Comparison of ENCODE assay signal across 17 cellular contexts in genomic region chr1:96060621-96061020, GRCh38.
A peak's percentile ranks its signal among the peaks of the same experiment; 100 is the strongest.
DNase-seq lines count a peak whose midpoint lies in the region; ATAC-seq and TF ChIP-seq lines count a peak whose summit lies in the region.
"Had no signal": no experiment of that assay in that cellular context is flagged by ENCODE, and none has a peak within 500 bp of the region (broad histone marks: within the 10 kb centered on the region; RNA-seq: fewer than 3 reads in every experiment).

No MANE protein-coding gene starts in this region.

- no peak overlapping the region for H4K8ac ChIP-seq in H9 (replicated peaks; ENCODE audit: insufficient read length, low read depth, low read length)

- no peak overlapping the region for H3K4me2 ChIP-seq in H9 (ENCODE audit: insufficient read depth, insufficient read length, low read length)

- peaks cover 12 to 35% (median 14%) of the 10 kb centered on the region in 3 experiments for H3K36me3 Mint-ChIP-seq in H9 (ENCODE audit: insufficient read depth in 1 of 3, low read depth in 3 of 3)

- H3K4me3 ChIP-seq in NT2/D1 (ENCODE audit: insufficient read length, low read depth) = no peak overlapping the region
- H3K4me3 ChIP-seq: SJSA1 had no signal

- H3K36me3 ChIP-seq in NT2/D1 (ENCODE audit: insufficient read depth, insufficient read length, low read length) = no peaks in the 10 kb centered on the region
- H3K36me3 ChIP-seq: SJSA1 had no signal

- peak overlapping the region in 2 of 3 experiments; percentile 90 to 94; a peak in 5 of 7 replicates for H3K27ac Mint-ChIP-seq in H9
- H3K27ac Mint-ChIP-seq: T-helper 17 cell had no signal

- H3K14ac ChIP-seq in H9 (ENCODE audit: insufficient read depth, low read length) = no peak overlapping the region

- ATAC-seq in HG03108 (IDR thresholded peaks at IDR 0.05; ENCODE audit: unreplicated experiment) = no peak
- ATAC-seq: Panc1, T-helper 17 cell had no signal

- H3K27me3 ChIP-seq in H9 (ENCODE audit: insufficient read depth, low read length) (no peaks in the 10 kb centered on the region), NT2/D1 (ENCODE audit: insufficient read depth, insufficient read length) (no peaks in the 10 kb centered on the region)
- H3K27me3 ChIP-seq: SJSA1 had no signal

- no peak overlapping the region for H2AK5ac ChIP-seq in H9 (ENCODE audit: insufficient read length, low read length)

- H4K5ac ChIP-seq in H9 (ENCODE audit: insufficient read length, low read depth, low read length) = no peak overlapping the region

- H2BK15ac ChIP-seq in H9 (ENCODE audit: low read depth, low read length) = no peak overlapping the region

- H3K4me3 Mint-ChIP-seq in H9 = no peak overlapping the region
- H3K4me3 Mint-ChIP-seq: T-helper 17 cell had no signal

- peaks cover 13% of the 10 kb centered on the region in 2 experiments for H3K4me1 Mint-ChIP-seq in H9
- H3K4me1 Mint-ChIP-seq: T-helper 17 cell had no signal

- no peak overlapping the region for H2BK12ac ChIP-seq in H9 (ENCODE audit: insufficient read length, low read depth, low read length)

- H3K9ac ChIP-seq in H9 (ENCODE audit: extremely low read depth, insufficient read length, low read length) (no peak overlapping the region), NT2/D1 (ENCODE audit: insufficient read length, low read depth) (no peak overlapping the region)

- no peak overlapping the region for H2BK120ac ChIP-seq in H9 (ENCODE audit: low read depth, low read length, poor library complexity, severe bottlenecking)

- no peak overlapping the region for H3K18ac ChIP-seq in H9 (ENCODE audit: insufficient read length, low read depth, low read length)

- H3K56ac ChIP-seq in H9 (ENCODE audit: insufficient read length, low read depth, low read length) = no peak overlapping the region

- H3K27me3 Mint-ChIP-seq in H9 (ENCODE audit: low read depth) = no peaks in the 10 kb centered on the region
- H3K27me3 Mint-ChIP-seq: T-helper 17 cell had no signal

- TF ChIP-seq CTCF in H9 (conservative IDR thresholded peaks at IDR 0.05) = no peak

- H3K27ac ChIP-seq in H9 (ENCODE audit: insufficient read length, low read depth, low read length) = peak overlapping the region; percentile 13
- H3K27ac ChIP-seq: C4-2B, SJSA1 had no signal

- H3K23me2 ChIP-seq in H9 (ENCODE audit: insufficient read length, low read depth, low read length, poor library complexity, severe bottlenecking) = no peaks in the 10 kb centered on the region

- DNase-seq in H9 (peak; percentile 65), NCI-H146 (lab: John Stamatoyannopoulos, UW) (peak; percentile 95), NT2/D1 (ENCODE audit: low read depth, low spot score) (peak; percentile 5), islet precursor cell (peak; percentile 80), G401 (ENCODE audit: low spot score) (no peak), SK-N-DZ (ENCODE audit: low spot score) (no peak)
- DNase-seq: DMS79, HCEC 1CT, KG1, NCI-H1694 treated with DMSO at 0.1 percent for 48 hours, NCI-H446 treated with DMSO at 0.1 percent for 48 hours, NCI-H82, T-helper 17 cell had no signal

- no peak overlapping the region for H3T11ph ChIP-seq in H9 (ENCODE audit: low read length)

- H3K4ac ChIP-seq in H9 (ENCODE audit: low read depth, low read length) = no peak overlapping the region

- H4K20me1 ChIP-seq in H9 (ENCODE audit: control insufficient read depth, insufficient read depth, insufficient read length) = no peaks in the 10 kb centered on the region

- H3K79me1 ChIP-seq in H9 (ENCODE audit: insufficient read depth, low read depth, low read length, poor library complexity, severe bottlenecking) = no peaks in the 10 kb centered on the region

- no peak overlapping the region for H2BK20ac ChIP-seq in H9 (ENCODE audit: low read depth, low read length, poor library complexity, severe bottlenecking)

- in situ Hi-C loops in G401 (cut with HindIII; ENCODE audit: low sequenced_read_pairs) = no loop called here

- H2AFZ ChIP-seq in H9 (ENCODE audit: low read length) = peak overlapping the region; percentile 78

- no peak overlapping the region for H2BK5ac ChIP-seq in H9 (ENCODE audit: insufficient read length, low read length)

- no peaks in the 10 kb centered on the region for H3K4me1 ChIP-seq in H9 (ENCODE audit: insufficient read depth, low read length)
- H3K4me1 ChIP-seq in NT2/D1 (ENCODE audit: insufficient read depth, insufficient read length) = no peaks in the 10 kb centered on the region
- H3K4me1 ChIP-seq: SJSA1 had no signal

- H3K23ac ChIP-seq in H9 (ENCODE audit: insufficient read length, low read depth, low read length) = no peak overlapping the region

- no peak overlapping the region for H4K91ac ChIP-seq in H9 (ENCODE audit: insufficient read length, low read depth, low read length)

- peaks cover 12% of the 10 kb centered on the region for H3K9me3 ChIP-seq in H9 (ENCODE audit: control insufficient read depth, low read depth, low read length)
- H3K9me3 ChIP-seq in NT2/D1 (ENCODE audit: insufficient read depth, low read length) = peaks cover 15% of the 10 kb centered on the region
- H3K9me3 ChIP-seq: SJSA1 had no signal

- H3K9me3 Mint-ChIP-seq in H9 = peaks cover 31 to 37% of the 10 kb centered on the region in 2 experiments

- no CpG with 5 or more reads among the region's 6 CpGs for WGBS in H9 (ENCODE audit: extremely low coverage, insufficient read length, low lambda C conversion rate)

- H3K79me2 ChIP-seq in H9 (ENCODE audit: insufficient read depth, low read length) = no peaks in the 10 kb centered on the region

Comparison
In these comparisons a context has a peak if more than half of its experiments do, and no peak if none do; other contexts are left out.
1. DNase-seq: peak in H9 (single experiment), NCI-H146 (single experiment), NT2/D1 (single experiment) and islet precursor cell (single experiment); none in G401 (single experiment) and SK-N-DZ (single experiment).